ENCODE assay signal across 9 cellular contexts in genomic region chr19:49086296-49086695, GRCh38. TPM values are rescaled to one million over a fixed set of nuclear protein-coding genes. Genes with fewer than 3 reads are reported as not detected.
DNase-seq lines count a peak whose midpoint lies in the region; ATAC-seq, FAIRE-seq and TF ChIP-seq lines count a peak whose summit lies in the region.
"Had no signal": no experiment of that assay in that cellular context is flagged by ENCODE, and none has a peak within 500 bp of the region (broad histone marks: within the 10 kb centered on the region; RNA-seq: fewer than 3 reads in every experiment).

No MANE protein-coding gene starts in this region.

- no peak for FAIRE-seq in HepG2 (lab: Jason Lieb, UNC)

- H3K27me3 ChIP-seq in HepG2 (ENCODE audit: control insufficient read depth in 1 of 2, insufficient read depth in 2 of 2, low read length in 2 of 2) (no peaks in the 10 kb centered on the region; a peak in 1 of 5 replicates), testis (no peaks in the 10 kb centered on the region)

- peaks cover 47% of the 10 kb centered on the region for H3K79me2 ChIP-seq in HepG2 (ENCODE audit: insufficient read depth, low read length)

- in situ Hi-C loops in HepG2 (cut with HindIII; ENCODE audit: extremely low pct_ligation_motif_present, low pct_unique_long_range_greater_than_20kb): no loop called here

- BruUV-seq in HepG2 (replicated peaks; lab: Mats Ljungman, UMichigan): no TSS peak

- peaks cover 38% of the 10 kb centered on the region for H4K20me1 ChIP-seq in HepG2 (ENCODE audit: insufficient read depth, low read length)

- H3K36me3 Mint-ChIP-seq in activated CD4-positive, alpha-beta T cell treated with anti-CD3 and anti-CD28 coated beads for 36 hours (ENCODE audit: low read depth): peaks cover 43% of the 10 kb centered on the region
- peaks cover 41% of the 10 kb centered on the region for H3K36me3 Mint-ChIP-seq in activated naive CD8-positive, alpha-beta T cell treated with anti-CD3 and anti-CD28 coated beads, Interleukin-2, amount 50 U/mL, for 24 hours (ENCODE audit: low read depth)

- CTCF ChIA-PET in activated CD4-positive, alpha-beta T cell treated with anti-CD3 and anti-CD28 coated beads for 36 hours (lab: Charles Lee): interaction anchor here (1.2 to 4.0 kb wide), 3 partner anchors 12 to 372 kb away, joined by 3 to 26 read pairs (median 3); partner anchors contain the start of gene LIN7B
- CTCF ChIA-PET in HepG2 (lab: Yijun Ruan, JAX; ENCODE audit: low intra/inter-chr PET ratio, low total read pairs): no interaction called here

- ATAC-seq in activated CD4-positive, alpha-beta T cell treated with anti-CD3 and anti-CD28 coated beads for 36 hours: no peak
- no peak for ATAC-seq in activated naive CD8-positive, alpha-beta T cell treated with anti-CD3 and anti-CD28 coated beads, Interleukin-2, amount 50 U/mL, for 24 hours
- ATAC-seq in HepG2 (no peak), GM18858 (IDR thresholded peaks at IDR 0.05; ENCODE audit: unreplicated experiment) (no peak), GM21717 (IDR thresholded peaks at IDR 0.05; ENCODE audit: unreplicated experiment) (no peak)

- H3K27me3 Mint-ChIP-seq in activated CD4-positive, alpha-beta T cell treated with anti-CD3 and anti-CD28 coated beads for 36 hours: no peaks in the 10 kb centered on the region
- peaks cover 2% of the 10 kb centered on the region for H3K27me3 Mint-ChIP-seq in activated naive CD8-positive, alpha-beta T cell treated with anti-CD3 and anti-CD28 coated beads, Interleukin-2, amount 50 U/mL, for 24 hours

- H3K9me3 ChIP-seq in HepG2 (ENCODE audit: low read length): no peaks in the 10 kb centered on the region; the same call in 1 of the 2 replicates
- H3K9me3 ChIP-seq in testis: no peaks in the 10 kb centered on the region

- peak overlapping the region; percentile 98 for H3K4me3 Mint-ChIP-seq in activated CD4-positive, alpha-beta T cell treated with anti-CD3 and anti-CD28 coated beads for 36 hours
- peak overlapping the region; percentile 91 for H3K4me3 Mint-ChIP-seq in activated naive CD8-positive, alpha-beta T cell treated with anti-CD3 and anti-CD28 coated beads, Interleukin-2, amount 50 U/mL, for 24 hours

- H3K27ac Mint-ChIP-seq in activated CD4-positive, alpha-beta T cell treated with anti-CD3 and anti-CD28 coated beads for 36 hours: peak overlapping the region; percentile 96
- H3K27ac Mint-ChIP-seq in activated naive CD8-positive, alpha-beta T cell treated with anti-CD3 and anti-CD28 coated beads, Interleukin-2, amount 50 U/mL, for 24 hours: peak overlapping the region; percentile 93

- H3K4me3 ChIP-seq in HepG2 (replicated peaks in 1 of 3; ENCODE audit: insufficient read depth in 1 of 3, low read depth in 2 of 3, low read length in 3 of 3) (peak overlapping the region; percentile 91 to 97 (median 93)), testis (peak overlapping the region; percentile 72 to 99)

- no peak for DNase-seq in activated CD4-positive, alpha-beta T cell treated with anti-CD3 and anti-CD28 coated beads for 36 hours
- no peak for DNase-seq in activated CD4-positive, alpha-beta T cell treated with anti-CD3 and anti-CD28 coated beads for 1 hour
- no peak for DNase-seq in activated naive CD8-positive, alpha-beta T cell treated with anti-CD3 and anti-CD28 coated beads, Interleukin-2, amount 50 U/mL, for 24 hours
- DNase-seq in HepG2 (ENCODE audit: low spot score) (no peak), testis (no peak), NCI-H2107 (lab: John Stamatoyannopoulos, UW) (no peak)
- DNase-seq: activated CD4-positive, alpha-beta T cell treated with anti-CD3 and anti-CD28 coated beads, Interleukin-2, amount 50 U/mL, for 1 hour had no signal

- intact Hi-C loops in activated CD4-positive, alpha-beta T cell treated with anti-CD3 and anti-CD28 coated beads for 36 hours (cut with DNase I, micrococcal nuclease): loop anchor here in 1 of 2 experiments (5.0 kb wide), 1 partner anchor 1814 kb away; the partner anchor contains the start of gene INAFM1
- intact Hi-C loops in HepG2 (cut with micrococcal nuclease; ENCODE audit: unreplicated experiment): no loop called here
- intact Hi-C loops in testis (cut with DNase I; ENCODE audit: low total_unique reads): no loop called here

- POLR2A ChIA-PET in activated CD4-positive, alpha-beta T cell treated with anti-CD3 and anti-CD28 coated beads for 36 hours (lab: Charles Lee): interaction anchor here (1.9 kb wide), 1 partner anchor 42 kb away, joined by 4 read pairs; no protein-coding TSS in a partner anchor
- POLR2A ChIA-PET in HepG2 (lab: Yijun Ruan, JAX): interaction anchor here (1.1 to 1.2 kb wide), 2 partner anchors 11 to 27 kb away, joined by 4 to 6 read pairs; no protein-coding TSS in a partner anchor

- TF ChIP-seq EP300 in HepG2 (IDR thresholded peaks at IDR 0.05; ENCODE audit: low read depth in 2 of 2, low read length in 2 of 2): no peak
- TF ChIP-seq EP300 in HepG2 (CRISPR knock-in tag; IDR thresholded peaks at IDR 0.05; ENCODE audit: borderline replicate concordance): no peak

- TF ChIP-seq POLR2A in HepG2 (IDR thresholded peaks at IDR 0.05; ENCODE audit: insufficient read depth in 1 of 2, low read depth in 2 of 2, low read length in 2 of 2) (no peak), testis (IDR thresholded peaks at IDR 0.05) (no peak)

- H3K36me3 ChIP-seq in HepG2 (replicated peaks in 1 of 2; ENCODE audit: control insufficient read depth in 1 of 2, insufficient read depth in 2 of 2, low read length in 2 of 2) (peaks cover 20 to 31% of the 10 kb centered on the region in 2 experiments), testis (ENCODE audit: low read depth, missing control alignments) (no peaks in the 10 kb centered on the region)

- H3K4me1 Mint-ChIP-seq in activated CD4-positive, alpha-beta T cell treated with anti-CD3 and anti-CD28 coated beads for 36 hours: peaks cover 36% of the 10 kb centered on the region
- peaks cover 50% of the 10 kb centered on the region for H3K4me1 Mint-ChIP-seq in activated naive CD8-positive, alpha-beta T cell treated with anti-CD3 and anti-CD28 coated beads, Interleukin-2, amount 50 U/mL, for 24 hours

- no peak for TF ChIP-seq RAD21 in HepG2 (CRISPR knock-in tag; IDR thresholded peaks at IDR 0.05)

- H2AFZ ChIP-seq in HepG2 (ENCODE audit: low read length): no peak overlapping the region

- H3K9me3 Mint-ChIP-seq in activated CD4-positive, alpha-beta T cell treated with anti-CD3 and anti-CD28 coated beads for 36 hours (ENCODE audit: low read depth): no peaks in the 10 kb centered on the region
- no peaks in the 10 kb centered on the region for H3K9me3 Mint-ChIP-seq in activated naive CD8-positive, alpha-beta T cell treated with anti-CD3 and anti-CD28 coated beads, Interleukin-2, amount 50 U/mL, for 24 hours

- H3K4me2 ChIP-seq in HepG2 (ENCODE audit: low read depth, low read length): peak overlapping the region; percentile 99

- 20% methylated on average over 11 of the region's 11 CpGs for WGBS in HepG2 (ENCODE audit: low lambda C conversion rate)
- 15 to 18% methylated on average over 11 of the region's 11 CpGs for WGBS in testis, 2 donors

- TF ChIP-seq CTCF in HepG2 (CRISPR knock-in tag; IDR thresholded peaks at IDR 0.05) (no peak), testis (IDR thresholded peaks at IDR 0.05) (no peak)

- peak overlapping the region; percentile 99 for H3K9ac ChIP-seq in HepG2 (ENCODE audit: insufficient read depth, low read depth, low read length)

- H3K27ac ChIP-seq in HepG2 (ENCODE audit: extremely low read length, insufficient read depth, low read length): peak overlapping the region; percentile 94
- peak overlapping the region; percentile 71 to 87 for H3K27ac ChIP-seq in testis

- H3K4me1 ChIP-seq in HepG2 (ENCODE audit: insufficient read depth, low read length): peaks cover 43% of the 10 kb centered on the region
- H3K4me1 ChIP-seq in testis: peaks cover 28% of the 10 kb centered on the region

RNA-seq across cellular contexts. Expression of gene SNRNP70, which starts 1.0 kb away (rescaled TPM):
- 100 to 1,000 TPM; 225 to 306 TPM for total RNA-seq in activated CD4-positive, alpha-beta T cell treated with anti-CD3 and anti-CD28 coated beads for 36 hours
- total RNA-seq in HepG2 (2016; rRNA removed; fragmentation: Illumina TruSeq; extraction: Trizol): 85.9 and 150 TPM in 2 replicates
- total RNA-seq in HepG2 (2016; cell fraction: cytosol; rRNA removed; fragmentation: Illumina TruSeq; extraction: Trizol; ENCODE audit: low read depth): 11.5 and 14.5 TPM in 2 replicates
- total RNA-seq in HepG2 (2016; cell fraction: insoluble cytoplasmic fraction; rRNA removed; fragmentation: Illumina TruSeq; extraction: Trizol): 75.6 and 153 TPM in 2 replicates
- 24.7 and 25.3 TPM in 2 replicates for total RNA-seq in HepG2 (2016; cell fraction: membrane; rRNA removed; fragmentation: Illumina TruSeq; extraction: Trizol)
- total RNA-seq in HepG2 (2016; cell fraction: nucleus; rRNA removed; fragmentation: Illumina TruSeq; extraction: Trizol): 111 and 131 TPM in 2 replicates
- 210 and 272 TPM in 2 replicates for polyA plus RNA-seq in HepG2 (2011; rRNA removed)
- 54.3 and 101 TPM in 2 replicates for polyA plus RNA-seq in HepG2 (2011; cell fraction: cytosol; rRNA removed)
- polyA plus RNA-seq in HepG2 (2011; cell fraction: nucleus; rRNA removed): 2,510 and 2,895 TPM in 2 replicates
- 150 and 238 TPM in 2 replicates for polyA plus RNA-seq in HepG2 (2012)
- 10.9 and 11.3 TPM in 2 replicates for polyA plus RNA-seq in HepG2 (2016; cell fraction: cytosol; fragmentation: Illumina TruSeq; extraction: Trizol; ENCODE audit: low read depth)
- polyA plus RNA-seq in HepG2 (2016; cell fraction: insoluble cytoplasmic fraction; fragmentation: Illumina TruSeq; extraction: Trizol; ENCODE audit: low read depth): 110 and 134 TPM in 2 replicates
- polyA plus RNA-seq in HepG2 (2016; cell fraction: membrane; fragmentation: Illumina TruSeq; extraction: Trizol; ENCODE audit: low read depth): 12.6 and 14.1 TPM in 2 replicates
- 389 and 398 TPM in 2 replicates for polyA plus RNA-seq in HepG2 (2016; cell fraction: nucleus; fragmentation: Illumina TruSeq; extraction: Trizol; ENCODE audit: insufficient read depth, low read depth)
- polyA minus RNA-seq in HepG2 (2011; rRNA and poly(A)+ RNA removed; ENCODE audit: low replicate concordance): 69.0 and 98.0 TPM in 2 replicates
- 31.5 and 36.6 TPM in 2 replicates for polyA minus RNA-seq in HepG2 (2011; cell fraction: cytosol; rRNA and poly(A)+ RNA removed)
- 105 and 134 TPM in 2 replicates for polyA minus RNA-seq in HepG2 (2011; cell fraction: nucleus; rRNA and poly(A)+ RNA removed)
- 100 to 1,000 TPM; 422 to 484 TPM for total RNA-seq in testis
- 184 TPM for polyA plus RNA-seq in testis (ENCODE audit: insufficient read depth, low read depth, low replicate concordance)

RNA-seq across cellular contexts. Expression of gene KCNA7, which starts 13.8 kb away (rescaled TPM):
- total RNA-seq in activated CD4-positive, alpha-beta T cell treated with anti-CD3 and anti-CD28 coated beads for 36 hours: not detected
- not detected in 2 replicates for total RNA-seq in HepG2 (2016; rRNA removed; fragmentation: Illumina TruSeq; extraction: Trizol)
- not detected in 2 replicates for total RNA-seq in HepG2 (2016; cell fraction: cytosol; rRNA removed; fragmentation: Illumina TruSeq; extraction: Trizol; ENCODE audit: low read depth)
- total RNA-seq in HepG2 (2016; cell fraction: insoluble cytoplasmic fraction; rRNA removed; fragmentation: Illumina TruSeq; extraction: Trizol): not detected in 2 replicates
- not detected in 2 replicates for total RNA-seq in HepG2 (2016; cell fraction: membrane; rRNA removed; fragmentation: Illumina TruSeq; extraction: Trizol)
- total RNA-seq in HepG2 (2016; cell fraction: nucleus; rRNA removed; fragmentation: Illumina TruSeq; extraction: Trizol): not detected in 2 replicates
- not detected in 2 replicates for polyA plus RNA-seq in HepG2 (2011; rRNA removed)
- polyA plus RNA-seq in HepG2 (2011; cell fraction: cytosol; rRNA removed): not detected in 2 replicates
- not detected in 2 replicates for polyA plus RNA-seq in HepG2 (2011; cell fraction: nucleus; rRNA removed)
- not detected in 2 replicates for polyA plus RNA-seq in HepG2 (2012)
- polyA plus RNA-seq in HepG2 (2016; cell fraction: cytosol; fragmentation: Illumina TruSeq; extraction: Trizol; ENCODE audit: low read depth): not detected in 2 replicates
- polyA plus RNA-seq in HepG2 (2016; cell fraction: insoluble cytoplasmic fraction; fragmentation: Illumina TruSeq; extraction: Trizol; ENCODE audit: low read depth): not detected in 2 replicates
- not detected in 2 replicates for polyA plus RNA-seq in HepG2 (2016; cell fraction: membrane; fragmentation: Illumina TruSeq; extraction: Trizol; ENCODE audit: low read depth)
- not detected in 2 replicates for polyA plus RNA-seq in HepG2 (2016; cell fraction: nucleus; fragmentation: Illumina TruSeq; extraction: Trizol; ENCODE audit: insufficient read depth, low read depth)
- polyA minus RNA-seq in HepG2 (2011; rRNA and poly(A)+ RNA removed; ENCODE audit: low replicate concordance): not detected in 2 replicates
- polyA minus RNA-seq in HepG2 (2011; cell fraction: cytosol; rRNA and poly(A)+ RNA removed): not detected in 2 replicates
- polyA minus RNA-seq in HepG2 (2011; cell fraction: nucleus; rRNA and poly(A)+ RNA removed): not detected in 2 replicates
- total RNA-seq in testis: under 1 TPM; 0.25 to 0.39 TPM
- 0.16 TPM for polyA plus RNA-seq in testis (ENCODE audit: insufficient read depth, low read depth, low replicate concordance)

RNA-seq across cellular contexts. Expression of gene NTF4, which starts 21.7 kb away (rescaled TPM):
- total RNA-seq in activated CD4-positive, alpha-beta T cell treated with anti-CD3 and anti-CD28 coated beads for 36 hours: not detected
- not detected in 2 replicates for total RNA-seq in HepG2 (2016; rRNA removed; fragmentation: Illumina TruSeq; extraction: Trizol)
- not detected in 2 replicates for total RNA-seq in HepG2 (2016; cell fraction: cytosol; rRNA removed; fragmentation: Illumina TruSeq; extraction: Trizol; ENCODE audit: low read depth)
- total RNA-seq in HepG2 (2016; cell fraction: insoluble cytoplasmic fraction; rRNA removed; fragmentation: Illumina TruSeq; extraction: Trizol): not detected in 2 replicates
- total RNA-seq in HepG2 (2016; cell fraction: membrane; rRNA removed; fragmentation: Illumina TruSeq; extraction: Trizol): not detected in 2 replicates
- total RNA-seq in HepG2 (2016; cell fraction: nucleus; rRNA removed; fragmentation: Illumina TruSeq; extraction: Trizol): not detected in 2 replicates
- polyA plus RNA-seq in HepG2 (2011; rRNA removed): not detected in 2 replicates
- not detected in 2 replicates for polyA plus RNA-seq in HepG2 (2011; cell fraction: cytosol; rRNA removed)
- not detected in 2 replicates for polyA plus RNA-seq in HepG2 (2011; cell fraction: nucleus; rRNA removed)
- polyA plus RNA-seq in HepG2 (2012): not detected in 2 replicates
- polyA plus RNA-seq in HepG2 (2016; cell fraction: cytosol; fragmentation: Illumina TruSeq; extraction: Trizol; ENCODE audit: low read depth): not detected in 2 replicates
- polyA plus RNA-seq in HepG2 (2016; cell fraction: insoluble cytoplasmic fraction; fragmentation: Illumina TruSeq; extraction: Trizol; ENCODE audit: low read depth): not detected in 2 replicates
- polyA plus RNA-seq in HepG2 (2016; cell fraction: membrane; fragmentation: Illumina TruSeq; extraction: Trizol; ENCODE audit: low read depth): not detected in 2 replicates
- polyA plus RNA-seq in HepG2 (2016; cell fraction: nucleus; fragmentation: Illumina TruSeq; extraction: Trizol; ENCODE audit: insufficient read depth, low read depth): not detected in 2 replicates
- polyA minus RNA-seq in HepG2 (2011; rRNA and poly(A)+ RNA removed; ENCODE audit: low replicate concordance): not detected in 2 replicates
- not detected in 2 replicates for polyA minus RNA-seq in HepG2 (2011; cell fraction: cytosol; rRNA and poly(A)+ RNA removed)
- polyA minus RNA-seq in HepG2 (2011; cell fraction: nucleus; rRNA and poly(A)+ RNA removed): not detected in 2 replicates
- total RNA-seq in testis: under 1 TPM; 0.31 to 0.55 TPM
- 0.49 TPM for polyA plus RNA-seq in testis (ENCODE audit: insufficient read depth, low read depth, low replicate concordance)

RNA-seq across cellular contexts. Expression of gene LIN7B, which starts 27.9 kb away (rescaled TPM):
- 1 to 10 TPM; 3.5 to 4.3 TPM for total RNA-seq in activated CD4-positive, alpha-beta T cell treated with anti-CD3 and anti-CD28 coated beads for 36 hours
- total RNA-seq in HepG2 (2016; rRNA removed; fragmentation: Illumina TruSeq; extraction: Trizol): 3.5 and 5.3 TPM in 2 replicates
- 5.6 and 7.0 TPM in 2 replicates for total RNA-seq in HepG2 (2016; cell fraction: cytosol; rRNA removed; fragmentation: Illumina TruSeq; extraction: Trizol; ENCODE audit: low read depth)
- total RNA-seq in HepG2 (2016; cell fraction: insoluble cytoplasmic fraction; rRNA removed; fragmentation: Illumina TruSeq; extraction: Trizol): 2.9 and 5.2 TPM in 2 replicates
- total RNA-seq in HepG2 (2016; cell fraction: membrane; rRNA removed; fragmentation: Illumina TruSeq; extraction: Trizol): 6.4 and 6.9 TPM in 2 replicates
- 3.4 and 4.1 TPM in 2 replicates for total RNA-seq in HepG2 (2016; cell fraction: nucleus; rRNA removed; fragmentation: Illumina TruSeq; extraction: Trizol)
- polyA plus RNA-seq in HepG2 (2011; rRNA removed): 7.6 and 8.6 TPM in 2 replicates
- polyA plus RNA-seq in HepG2 (2011; cell fraction: cytosol; rRNA removed): 5.0 and 9.3 TPM in 2 replicates
- 15.9 and 17.9 TPM in 2 replicates for polyA plus RNA-seq in HepG2 (2011; cell fraction: nucleus; rRNA removed)
- polyA plus RNA-seq in HepG2 (2012): 3.9 and 4.2 TPM in 2 replicates
- polyA plus RNA-seq in HepG2 (2016; cell fraction: cytosol; fragmentation: Illumina TruSeq; extraction: Trizol; ENCODE audit: low read depth): 4.7 and 5.8 TPM in 2 replicates
- polyA plus RNA-seq in HepG2 (2016; cell fraction: insoluble cytoplasmic fraction; fragmentation: Illumina TruSeq; extraction: Trizol; ENCODE audit: low read depth): 3.3 and 3.7 TPM in 2 replicates
- polyA plus RNA-seq in HepG2 (2016; cell fraction: membrane; fragmentation: Illumina TruSeq; extraction: Trizol; ENCODE audit: low read depth): 2.7 and 6.8 TPM in 2 replicates
- polyA plus RNA-seq in HepG2 (2016; cell fraction: nucleus; fragmentation: Illumina TruSeq; extraction: Trizol; ENCODE audit: insufficient read depth, low read depth): 8.3 and 9.6 TPM in 2 replicates
- polyA minus RNA-seq in HepG2 (2011; rRNA and poly(A)+ RNA removed; ENCODE audit: low replicate concordance): 3.8 and 4.0 TPM in 2 replicates
- polyA minus RNA-seq in HepG2 (2011; cell fraction: cytosol; rRNA and poly(A)+ RNA removed): 0.88 and 1.7 TPM in 2 replicates
- polyA minus RNA-seq in HepG2 (2011; cell fraction: nucleus; rRNA and poly(A)+ RNA removed): 4.9 and 8.3 TPM in 2 replicates
- total RNA-seq in testis: 10 to 100 TPM; 57.6 to 66.2 TPM
- 22.4 TPM for polyA plus RNA-seq in testis (ENCODE audit: insufficient read depth, low read depth, low replicate concordance)

RNA-seq across cellular contexts. Expression of gene CGB7, which starts 28.7 kb away (rescaled TPM):
- under 1 TPM in 1 of 2 experiments, not detected in 1; 0.40 TPM for total RNA-seq in activated CD4-positive, alpha-beta T cell treated with anti-CD3 and anti-CD28 coated beads for 36 hours
- total RNA-seq in HepG2 (2016; rRNA removed; fragmentation: Illumina TruSeq; extraction: Trizol) (not detected in 2 replicates), testis (1 to 10 TPM; 3.0 to 3.8 TPM)
- total RNA-seq in HepG2 (2016; cell fraction: cytosol; rRNA removed; fragmentation: Illumina TruSeq; extraction: Trizol; ENCODE audit: low read depth): not detected in 2 replicates
- not detected in 2 replicates for total RNA-seq in HepG2 (2016; cell fraction: insoluble cytoplasmic fraction; rRNA removed; fragmentation: Illumina TruSeq; extraction: Trizol)
- total RNA-seq in HepG2 (2016; cell fraction: membrane; rRNA removed; fragmentation: Illumina TruSeq; extraction: Trizol): not detected in 2 replicates
- total RNA-seq in HepG2 (2016; cell fraction: nucleus; rRNA removed; fragmentation: Illumina TruSeq; extraction: Trizol): not detected in 2 replicates
- polyA plus RNA-seq in HepG2 (2011; rRNA removed) (0.07 and 0.08 TPM in 2 replicates), testis (ENCODE audit: insufficient read depth, low read depth, low replicate concordance) (1.7 TPM)
- polyA plus RNA-seq in HepG2 (2011; cell fraction: cytosol; rRNA removed): not detected in 2 replicates
- polyA plus RNA-seq in HepG2 (2011; cell fraction: nucleus; rRNA removed): 0.23 and 0.31 TPM in 2 replicates
- polyA plus RNA-seq in HepG2 (2012): not detected in 2 replicates
- polyA plus RNA-seq in HepG2 (2016; cell fraction: cytosol; fragmentation: Illumina TruSeq; extraction: Trizol; ENCODE audit: low read depth): not detected in 2 replicates
- not detected in 2 replicates for polyA plus RNA-seq in HepG2 (2016; cell fraction: insoluble cytoplasmic fraction; fragmentation: Illumina TruSeq; extraction: Trizol; ENCODE audit: low read depth)
- not detected in 2 replicates for polyA plus RNA-seq in HepG2 (2016; cell fraction: membrane; fragmentation: Illumina TruSeq; extraction: Trizol; ENCODE audit: low read depth)
- not detected in 2 replicates for polyA plus RNA-seq in HepG2 (2016; cell fraction: nucleus; fragmentation: Illumina TruSeq; extraction: Trizol; ENCODE audit: insufficient read depth, low read depth)
- not detected in 2 replicates for polyA minus RNA-seq in HepG2 (2011; rRNA and poly(A)+ RNA removed; ENCODE audit: low replicate concordance)
- not detected in 2 replicates for polyA minus RNA-seq in HepG2 (2011; cell fraction: cytosol; rRNA and poly(A)+ RNA removed)
- not detected in 2 replicates for polyA minus RNA-seq in HepG2 (2011; cell fraction: nucleus; rRNA and poly(A)+ RNA removed)
